In genomic region chr7:44073664-44074348, GRCh38 we compare ENCODE assay signal across 9 cellular contexts. TPM values are rescaled to one million over a fixed set of nuclear protein-coding genes. Genes with fewer than 3 reads are reported as not detected.
A peak's percentile ranks its signal among the peaks of the same experiment; 100 is the strongest.
DNase-seq lines count a peak whose midpoint lies in the region; ATAC-seq, FAIRE-seq and TF ChIP-seq lines count a peak whose summit lies in the region.
"Had no signal": no experiment of that assay in that cellular context is flagged by ENCODE, and none has a peak within 500 bp of the region (broad histone marks: within the 10 kb centered on the region; RNA-seq: fewer than 3 reads in every experiment).

No MANE protein-coding gene starts in this region.

- intact Hi-C loops in prostate gland (cut with DNase I) = loop anchor here (10.0 kb wide), 1 partner anchor 121 kb away; no protein-coding TSS in a partner anchor

- 69% methylated on average over 20 of the region's 26 CpGs for WGBS in prostate gland

- peak; percentile 70 for FAIRE-seq in GM18507 (lab: Jason Lieb, UNC)
- FAIRE-seq in frontal cortex (lab: Jason Lieb, UNC) = no peak

- H3K4me1 ChIP-seq in prostate gland (replicated peaks) = peaks cover 9% of the 10 kb centered on the region

- H3K9me3 ChIP-seq in prostate gland = no peaks in the 10 kb centered on the region

- H3K4me3 ChIP-seq in prostate gland = no peak overlapping the region
- H3K4me3 ChIP-seq: SK-N-MC had no signal

- TF ChIP-seq POLR2A in prostate gland (IDR thresholded peaks at IDR 0.05) = no peak

- no peak for DNase-seq in GM18507 (ENCODE audit: extremely low spot score, insufficient read length, low read depth)
- peak; percentile 80 for DNase-seq in activated CD8-positive, alpha-beta memory T cell treated with anti-CD3 and anti-CD28 coated beads for 24 hours
- DNase-seq in frontal cortex (ENCODE audit: low spot score in 2 of 2) = peak; percentile 62 to 73
- peak; percentile 70 for DNase-seq in prostate gland (ENCODE audit: low spot score)

- peak in 1 of 4 experiments; percentile 23 for TF ChIP-seq CTCF in prostate gland (IDR thresholded peaks at IDR 0.05)

- H3K36me3 ChIP-seq in prostate gland = peaks cover 0 to 19% of the 10 kb centered on the region in 2 donors

- H3K27ac ChIP-seq in prostate gland = peak overlapping the region; percentile 41 to 62
- H3K27ac ChIP-seq: SK-N-MC had no signal

- peak; percentile 72 for ATAC-seq in HG03175 (IDR thresholded peaks at IDR 0.05; ENCODE audit: unreplicated experiment)
- ATAC-seq in HG02840 (IDR thresholded peaks at IDR 0.05; ENCODE audit: low FRiP score, unreplicated experiment) = no peak
- ATAC-seq in HG03571 (IDR thresholded peaks at IDR 0.05; ENCODE audit: unreplicated experiment) = no peak
- ATAC-seq in HG02973 (IDR thresholded peaks at IDR 0.05; ENCODE audit: unreplicated experiment) = no peak

- H3K27me3 ChIP-seq in prostate gland (replicated peaks; ENCODE audit: insufficient read depth) = no peaks in the 10 kb centered on the region

RNA-seq across cellular contexts. Expression of gene PGAM2, which starts 8.4 kb away (rescaled TPM):
- total RNA-seq in frontal cortex (4.5 TPM), prostate gland (1 to 10 TPM in 1 of 2 donors, not detected in 1; 9.7 TPM)

RNA-seq across cellular contexts. Expression of gene POLM, which starts 8.5 kb away (rescaled TPM):
- total RNA-seq in frontal cortex (3.7 TPM), prostate gland (10 to 100 TPM; 63.7 to 80.7 TPM)

RNA-seq across cellular contexts. Expression of gene DBNL, which starts 29.3 kb away (rescaled TPM):
- 48.1 TPM for total RNA-seq in frontal cortex
- total RNA-seq in prostate gland = 100 to 1,000 TPM; 118 to 120 TPM

RNA-seq across cellular contexts. Expression of gene AEBP1, which starts 30.3 kb away (rescaled TPM):
- 4.1 TPM for total RNA-seq in frontal cortex
- 100 to 1,000 TPM in 1 of 2 donors, 10 to 100 TPM in 1; 40.4 to 219 TPM for total RNA-seq in prostate gland

RNA-seq across cellular contexts. Expression of gene POLD2, which starts 49.5 kb away (rescaled TPM):
- total RNA-seq in frontal cortex (46.1 TPM), prostate gland (10 to 100 TPM; 53.1 to 65.9 TPM)

Comparison
In these comparisons a context has a peak if more than half of its experiments do, and no peak if none do; other contexts are left out.
1. RNA of gene POLM, which starts 8.5 kb away (total RNA-seq): 63.7 to 80.7 TPM in prostate gland; 3.7 TPM in frontal cortex (single experiment); every median in the first group is over 10 times any median in the second.